In genomic region chr2:56170536-56170935, GRCh38 we compare ENCODE assay signal across 1 cellular context.
TF ChIP-seq lines count a peak whose summit lies in the region.

No MANE protein-coding gene starts in this region.

TF ChIP-seq in HepG2, 621 proteins besides CTCF, POLR2A, EP300 and RAD21 (continued from another document):
- TF ChIP-seq LRRFIP1 (CRISPR knock-in tag; conservative IDR thresholded peaks at IDR 0.05) = no peak
- 0 out of 2 replicates have a peak, but pooled peaks have one; percentile 23 for TF ChIP-seq CEBPB (IDR thresholded peaks at IDR 0.05; ENCODE audit: borderline replicate concordance, low read depth, low read length)
- no peak for TF ChIP-seq ZBTB14 (CRISPR knock-in tag; IDR thresholded peaks at IDR 0.05)
- TF ChIP-seq ZNF121 (CRISPR knock-in tag; IDR thresholded peaks at IDR 0.05) = no peak
